ENCODE assay signal across 9 cellular contexts in the genomic region with DNA sequence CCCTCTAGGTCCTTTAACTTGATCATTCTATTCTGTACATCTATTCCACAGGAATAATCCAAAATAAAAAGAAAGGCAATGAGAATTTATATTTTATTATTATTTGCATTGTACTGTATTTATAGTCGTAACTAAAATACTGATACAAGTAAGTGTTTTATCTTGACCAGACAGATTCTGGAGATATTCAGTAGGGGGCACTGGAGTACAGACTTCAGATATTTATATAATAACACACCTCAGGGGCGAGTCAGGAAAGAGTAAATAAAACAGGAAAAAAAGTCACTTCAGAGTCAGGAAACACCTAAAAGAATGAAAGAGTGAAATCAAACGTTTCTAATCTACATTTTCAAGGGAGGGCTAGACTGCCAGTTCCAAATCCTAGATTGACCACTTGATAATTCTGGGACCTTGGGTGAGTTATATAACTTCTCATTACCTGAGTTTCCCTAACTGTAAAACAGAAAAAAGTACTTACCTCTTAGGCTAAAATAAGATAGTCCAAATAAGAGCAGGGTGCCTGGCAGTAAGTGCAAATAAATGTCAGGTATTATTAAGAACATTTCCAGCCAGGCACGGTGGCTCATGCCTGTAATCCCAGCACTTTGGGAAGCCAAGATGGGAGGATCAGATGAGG. TPM values are rescaled to one million over a fixed set of nuclear protein-coding genes. Genes with fewer than 3 reads are reported as not detected.
A peak's percentile ranks its signal among the peaks of the same experiment; 100 is the strongest.
DNase-seq lines count a peak whose midpoint lies in the region; ATAC-seq and TF ChIP-seq lines count a peak whose summit lies in the region.
"Had no signal": no experiment of that assay in that cellular context is flagged by ENCODE, and none has a peak within 500 bp of the region (broad histone marks: within the 10 kb centered on the region; RNA-seq: fewer than 3 reads in every experiment).

No MANE protein-coding gene starts in this region.

- DNase-seq in Right ventricle myocardium superior (no peak), right cardiac atrium (no peak), NCI-H1694 treated with DMSO at 0.1 percent for 48 hours (lab: John Stamatoyannopoulos, UW) (peak; percentile 9), WTC11 (ENCODE audit: low spot score) (no peak), hepatic stellate cell (ENCODE audit: low spot score) (peak; percentile 43), thyroid gland (no peak)
- no peak for DNase-seq in activated CD4-positive, alpha-beta memory T cell treated with anti-CD3 and anti-CD28 coated beads, Interleukin-2, amount 10 ng/mL, durations not matched to agents 7 days and 5 days

- peaks cover 32 to 36% of the 10 kb centered on the region in 2 donors for H3K36me3 ChIP-seq in thyroid gland

- WGBS in right cardiac atrium, result 33% methylated on average over 4 of the region's 4 CpGs
- 44 to 51% methylated on average over 4 of the region's 4 CpGs for WGBS in thyroid gland, 2 donors

- peaks cover 31% of the 10 kb centered on the region for H3K36me3 Mint-ChIP-seq in WTC11
- peaks cover 28% of the 10 kb centered on the region for H3K36me3 Mint-ChIP-seq in activated CD4-positive, alpha-beta memory T cell treated with anti-CD3 and anti-CD28 coated beads, Interleukin-2, amount 10 ng/mL, durations not matched to agents 7 days and 5 days (ENCODE audit: low read depth)

- H3K27me3 ChIP-seq in right cardiac atrium (ENCODE audit: control insufficient read depth, insufficient read depth) (no peaks in the 10 kb centered on the region), thyroid gland (no peaks in the 10 kb centered on the region)

- TF ChIP-seq CTCF in WTC11 (IDR thresholded peaks at IDR 0.05) (no peak), thyroid gland (IDR thresholded peaks at IDR 0.05) (peak in 5 of 6 experiments; percentile 24 to 52 (median 39))

- POLR2A ChIA-PET in WTC11 (lab: Charles Lee), result interaction anchor here (0.7 kb wide), 1 partner anchor 635 kb away, joined by 3 read pairs; no protein-coding TSS in a partner anchor
- POLR2A ChIA-PET in activated CD4-positive, alpha-beta memory T cell treated with anti-CD3 and anti-CD28 coated beads, Interleukin-2, amount 10 ng/mL, durations not matched to agents 7 days and 5 days (lab: Charles Lee), result no interaction called here

- no peaks in the 10 kb centered on the region for H3K27me3 Mint-ChIP-seq in WTC11 (ENCODE audit: low read depth)
- H3K27me3 Mint-ChIP-seq in activated CD4-positive, alpha-beta memory T cell treated with anti-CD3 and anti-CD28 coated beads, Interleukin-2, amount 10 ng/mL, durations not matched to agents 7 days and 5 days, result no peaks in the 10 kb centered on the region
- H3K27me3 Mint-ChIP-seq: stimulated activated naive CD8-positive, alpha-beta T cell treated with anti-CD3 and anti-CD28 coated beads, Interleukin-15, Interleukin-2, amounts not matched to agents 100 ng/mL and 50 ng/mL, for 24 hours had no signal

- ATAC-seq in Right ventricle myocardium superior (ENCODE audit: poor library complexity), result peak; percentile 58
- ATAC-seq in right cardiac atrium, result no peak
- peak; percentile 39; the same call in 1 of the 2 replicates for ATAC-seq in WTC11
- no peak for ATAC-seq in HG02763 (IDR thresholded peaks at IDR 0.05; ENCODE audit: unreplicated experiment)

- no peak overlapping the region for H3K27ac ChIP-seq in right cardiac atrium (ENCODE audit: low read length)
- no peak overlapping the region for H3K27ac ChIP-seq in thyroid gland

- H3K4me1 ChIP-seq in right cardiac atrium (ENCODE audit: control insufficient read depth, insufficient read depth, low read length), result no peaks in the 10 kb centered on the region
- no peaks in the 10 kb centered on the region for H3K4me1 ChIP-seq in thyroid gland

- TF ChIP-seq POLR2A in thyroid gland (IDR thresholded peaks at IDR 0.05), result no peak

- intact Hi-C loops in Right ventricle myocardium superior (cut with DNase I) (loop anchor here (5.0 kb wide), 1 partner anchor 87 kb away; no protein-coding TSS in a partner anchor), right cardiac atrium (cut with DNase I) (no loop called here), thyroid gland (cut with DNase I) (no loop called here)

- H3K4me1 Mint-ChIP-seq in WTC11, result no peaks in the 10 kb centered on the region
- no peaks in the 10 kb centered on the region for H3K4me1 Mint-ChIP-seq in activated CD4-positive, alpha-beta memory T cell treated with anti-CD3 and anti-CD28 coated beads, Interleukin-2, amount 10 ng/mL, durations not matched to agents 7 days and 5 days

- H3K27ac Mint-ChIP-seq in WTC11, result no peak overlapping the region
- no peak overlapping the region for H3K27ac Mint-ChIP-seq in activated CD4-positive, alpha-beta memory T cell treated with anti-CD3 and anti-CD28 coated beads, Interleukin-2, amount 10 ng/mL, durations not matched to agents 7 days and 5 days
- H3K27ac Mint-ChIP-seq: stimulated activated naive CD8-positive, alpha-beta T cell treated with anti-CD3 and anti-CD28 coated beads, Interleukin-15, Interleukin-2, amounts not matched to agents 100 ng/mL and 50 ng/mL, for 24 hours had no signal

- CTCF ChIA-PET in WTC11 (lab: Charles Lee), result interaction anchor here (1.8 kb wide), 1 partner anchor 41 kb away, joined by 4 read pairs; no protein-coding TSS in a partner anchor
- CTCF ChIA-PET in activated CD4-positive, alpha-beta memory T cell treated with anti-CD3 and anti-CD28 coated beads, Interleukin-2, amount 10 ng/mL, durations not matched to agents 7 days and 5 days (lab: Charles Lee), result no interaction called here

- no peaks in the 10 kb centered on the region for H3K9me3 Mint-ChIP-seq in WTC11
- H3K9me3 Mint-ChIP-seq in activated CD4-positive, alpha-beta memory T cell treated with anti-CD3 and anti-CD28 coated beads, Interleukin-2, amount 10 ng/mL, durations not matched to agents 7 days and 5 days, result no peaks in the 10 kb centered on the region
- H3K9me3 Mint-ChIP-seq: stimulated activated naive CD8-positive, alpha-beta T cell treated with anti-CD3 and anti-CD28 coated beads, Interleukin-15, Interleukin-2, amounts not matched to agents 100 ng/mL and 50 ng/mL, for 24 hours had no signal

- no peak overlapping the region for H3K4me3 Mint-ChIP-seq in WTC11
- no peak overlapping the region for H3K4me3 Mint-ChIP-seq in activated CD4-positive, alpha-beta memory T cell treated with anti-CD3 and anti-CD28 coated beads, Interleukin-2, amount 10 ng/mL, durations not matched to agents 7 days and 5 days
- H3K4me3 Mint-ChIP-seq: stimulated activated naive CD8-positive, alpha-beta T cell treated with anti-CD3 and anti-CD28 coated beads, Interleukin-15, Interleukin-2, amounts not matched to agents 100 ng/mL and 50 ng/mL, for 24 hours had no signal

- H3K9me3 ChIP-seq in right cardiac atrium (ENCODE audit: control insufficient read depth, low read length) (no peaks in the 10 kb centered on the region), thyroid gland (no peaks in the 10 kb centered on the region)

- H3K4me3 ChIP-seq in right cardiac atrium (ENCODE audit: low read length) (no peak overlapping the region), thyroid gland (replicated peaks in 1 of 3) (no peak overlapping the region)

TF ChIP-seq in WTC11, 78 proteins besides CTCF, POLR2A, EP300 and RAD21 (continues in another document):
- TF ChIP-seq NFE2L1 (CRISPR knock-in tag; IDR thresholded peaks at IDR 0.05) (no peak), ATF3 (CRISPR knock-in tag; conservative IDR thresholded peaks at IDR 0.05) (no peak), TEAD4 (CRISPR knock-in tag; IDR thresholded peaks at IDR 0.05) (no peak), JUN (CRISPR knock-in tag; IDR thresholded peaks at IDR 0.05) (no peak), ETV6 (CRISPR knock-in tag; IDR thresholded peaks at IDR 0.05) (no peak), FOXK1 (CRISPR knock-in tag; IDR thresholded peaks at IDR 0.05) (no peak), IRF2 (CRISPR knock-in tag; IDR thresholded peaks at IDR 0.05; ENCODE audit: borderline replicate concordance, low read depth) (no peak), ZNF121 (CRISPR knock-in tag; IDR thresholded peaks at IDR 0.05) (no peak)
- TF ChIP-seq, protein P1, sequence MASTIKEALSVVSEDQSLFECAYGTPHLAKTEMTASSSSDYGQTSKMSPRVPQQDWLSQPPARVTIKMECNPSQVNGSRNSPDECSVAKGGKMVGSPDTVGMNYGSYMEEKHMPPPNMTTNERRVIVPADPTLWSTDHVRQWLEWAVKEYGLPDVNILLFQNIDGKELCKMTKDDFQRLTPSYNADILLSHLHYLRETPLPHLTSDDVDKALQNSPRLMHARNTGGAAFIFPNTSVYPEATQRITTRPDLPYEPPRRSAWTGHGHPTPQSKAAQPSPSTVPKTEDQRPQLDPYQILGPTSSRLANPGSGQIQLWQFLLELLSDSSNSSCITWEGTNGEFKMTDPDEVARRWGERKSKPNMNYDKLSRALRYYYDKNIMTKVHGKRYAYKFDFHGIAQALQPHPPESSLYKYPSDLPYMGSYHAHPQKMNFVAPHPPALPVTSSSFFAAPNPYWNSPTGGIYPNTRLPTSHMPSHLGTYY (CRISPR knock-in tag; IDR thresholded peaks at IDR 0.05), result no peak
- TF ChIP-seq, protein P2, sequence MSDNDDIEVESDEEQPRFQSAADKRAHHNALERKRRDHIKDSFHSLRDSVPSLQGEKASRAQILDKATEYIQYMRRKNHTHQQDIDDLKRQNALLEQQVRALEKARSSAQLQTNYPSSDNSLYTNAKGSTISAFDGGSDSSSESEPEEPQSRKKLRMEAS (CRISPR knock-in tag; IDR thresholded peaks at IDR 0.05), result no peak
- TF ChIP-seq, protein P3, sequence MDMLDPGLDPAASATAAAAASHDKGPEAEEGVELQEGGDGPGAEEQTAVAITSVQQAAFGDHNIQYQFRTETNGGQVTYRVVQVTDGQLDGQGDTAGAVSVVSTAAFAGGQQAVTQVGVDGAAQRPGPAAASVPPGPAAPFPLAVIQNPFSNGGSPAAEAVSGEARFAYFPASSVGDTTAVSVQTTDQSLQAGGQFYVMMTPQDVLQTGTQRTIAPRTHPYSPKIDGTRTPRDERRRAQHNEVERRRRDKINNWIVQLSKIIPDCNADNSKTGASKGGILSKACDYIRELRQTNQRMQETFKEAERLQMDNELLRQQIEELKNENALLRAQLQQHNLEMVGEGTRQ (CRISPR knock-in tag; IDR thresholded peaks at IDR 0.05), result no peak

RNA-seq across cellular contexts. Expression of gene MTF1, which starts 31.1 kb away (rescaled TPM):
- total RNA-seq in Right ventricle myocardium superior, result 12.5 TPM
- total RNA-seq in right cardiac atrium, result 10 to 100 TPM in 3 of 4 donors, 1 to 10 TPM in 1; 8.9 to 13.4 (median 11.0) TPM
- 2.4 TPM for polyA plus RNA-seq in right cardiac atrium
- total RNA-seq in WTC11 (2021), result 10.1 to 12.2 TPM (median 10.9 TPM) in 3 replicates
- total RNA-seq in thyroid gland, result 1 to 10 TPM; 4.0 to 6.9 (median 5.7) TPM
- 10 to 100 TPM; 27.5 to 28.8 TPM for total RNA-seq in activated CD4-positive, alpha-beta memory T cell treated with anti-CD3 and anti-CD28 coated beads, Interleukin-2, amount 10 ng/mL, durations not matched to agents 7 days and 5 days

RNA-seq across cellular contexts. Expression of gene INPP5B, which starts 56.4 kb away (rescaled TPM):
- total RNA-seq in Right ventricle myocardium superior (8.7 TPM), right cardiac atrium (10 to 100 TPM; 16.4 to 22.4 (median 17.6) TPM), WTC11 (2021) (26.8 to 29.4 TPM (median 27.3 TPM) in 3 replicates), thyroid gland (10 to 100 TPM; 24.7 to 42.5 (median 30.8) TPM)
- 11.7 TPM for polyA plus RNA-seq in right cardiac atrium
- total RNA-seq in activated CD4-positive, alpha-beta memory T cell treated with anti-CD3 and anti-CD28 coated beads, Interleukin-2, amount 10 ng/mL, durations not matched to agents 7 days and 5 days, result 10 to 100 TPM; 26.3 to 26.7 TPM

Comparison
In these comparisons a context has a peak if more than half of its experiments do, and no peak if none do; other contexts are left out.
1. ATAC-seq: peak in Right ventricle myocardium superior (single experiment) and WTC11 (single experiment); none in right cardiac atrium (0 of 2) and HG02763 (single experiment).
2. DNase-seq: peak in NCI-H1694 treated with DMSO at 0.1 percent for 48 hours (single experiment) and hepatic stellate cell (single experiment); none in Right ventricle myocardium superior (single experiment), right cardiac atrium (0 of 3), WTC11 (single experiment), thyroid gland (0 of 2) and activated CD4-positive, alpha-beta memory T cell treated with anti-CD3 and anti-CD28 coated beads, Interleukin-2, amount 10 ng/mL, durations not matched to agents 7 days and 5 days (single experiment).